ENCODE assay signal across 11 cellular contexts in the genomic region with DNA sequence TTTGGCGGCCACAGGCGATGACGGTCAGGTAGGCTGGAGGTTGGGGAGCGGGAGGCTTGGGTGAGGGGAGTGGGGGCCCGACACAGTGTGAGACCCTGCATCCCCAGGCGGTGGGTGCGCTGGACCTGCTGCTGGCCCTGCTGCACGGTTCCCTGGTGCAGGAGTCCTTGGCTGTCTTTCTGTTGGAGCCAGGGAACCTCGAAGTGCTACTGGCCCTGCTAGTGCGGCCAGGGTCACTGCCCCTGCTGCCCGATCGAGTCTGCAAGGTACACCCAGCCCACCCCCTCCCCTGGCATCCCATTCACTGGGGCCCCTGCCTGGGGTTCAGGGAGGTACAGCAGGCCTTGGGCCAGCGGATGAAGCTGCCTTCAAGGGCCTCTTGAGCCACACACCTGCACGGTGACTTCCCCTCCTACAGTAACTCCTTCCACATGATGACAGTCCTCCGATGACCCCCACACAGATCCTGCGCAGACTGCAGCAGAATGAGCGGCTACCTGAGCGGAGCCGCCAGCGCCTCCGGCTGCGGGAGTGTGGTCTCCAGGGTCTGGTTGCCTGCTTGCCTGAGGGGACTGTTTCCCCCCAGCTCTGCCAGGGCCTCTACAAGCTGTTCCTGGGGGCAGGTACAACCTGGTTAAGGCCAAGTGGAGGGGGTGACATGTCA. TPM values are rescaled to one million over a fixed set of nuclear protein-coding genes. Genes with fewer than 3 reads are reported as not detected.
DNase-seq lines count a peak whose midpoint lies in the region; ATAC-seq, FAIRE-seq and TF ChIP-seq lines count a peak whose summit lies in the region.
"Had no signal": no experiment of that assay in that cellular context is flagged by ENCODE, and none has a peak within 500 bp of the region (broad histone marks: within the 10 kb centered on the region; RNA-seq: fewer than 3 reads in every experiment).

No MANE protein-coding gene starts in this region.

- H3K27ac ChIP-seq in BLaER1 = peak overlapping the region; percentile 72; the same call in 1 of the 2 replicates
- no peak overlapping the region for H3K27ac ChIP-seq in IMR-90 (ENCODE audit: insufficient read depth, low read length)
- H3K27ac ChIP-seq in K562 (ENCODE audit: extremely low read depth, low read depth, low read length) = no peak overlapping the region
- no peak overlapping the region for H3K27ac ChIP-seq in mesendoderm (ENCODE audit: low read depth, low read length)

- H3K23ac ChIP-seq in IMR-90 (ENCODE audit: low read depth, low read length) (no peak overlapping the region), mesendoderm (ENCODE audit: low read length) (no peak overlapping the region)

- H2BK5ac ChIP-seq in IMR-90 (ENCODE audit: low read depth, low read length, poor library complexity, severe bottlenecking) (no peak overlapping the region), mesendoderm (ENCODE audit: low read length) (no peak overlapping the region)

- H3K36me3 ChIP-seq in BLaER1 (peaks cover 82% of the 10 kb centered on the region), IMR-90 (ENCODE audit: control insufficient read depth, insufficient read depth, low read length) (peaks cover 3% of the 10 kb centered on the region; the same call in 1 of the 2 replicates), K562 (ENCODE audit: control insufficient read depth, insufficient read depth, low read length) (peaks cover 98% of the 10 kb centered on the region), mesendoderm (ENCODE audit: control insufficient read depth, insufficient read depth, low read length) (no peaks in the 10 kb centered on the region)

- H3K27me3 ChIP-seq in BLaER1 (no peaks in the 10 kb centered on the region), IMR-90 (ENCODE audit: control insufficient read depth, insufficient read depth, low read length) (no peaks in the 10 kb centered on the region), K562 (ENCODE audit: control insufficient read depth in 2 of 2, insufficient read depth in 2 of 2, low read length in 2 of 2) (no peaks in the 10 kb centered on the region), mesendoderm (ENCODE audit: insufficient read depth, low read length, poor library complexity) (no peaks in the 10 kb centered on the region)

- H3K4me2 ChIP-seq in BLaER1 (peak overlapping the region; percentile 75), IMR-90 (ENCODE audit: low read depth, low read length) (no peak overlapping the region), K562 (ENCODE audit: insufficient read depth, low read length) (no peak overlapping the region), mesendoderm (ENCODE audit: low read length) (no peak overlapping the region)

- H2BK15ac ChIP-seq in IMR-90 (ENCODE audit: low read depth, low read length) = no peak overlapping the region
- H2BK15ac ChIP-seq in mesendoderm (replicated peaks; ENCODE audit: low read depth) = no peak overlapping the region

- H3K4me3 ChIP-seq in BLaER1 (no peak overlapping the region), IMR-90 (ENCODE audit: insufficient read depth, low read depth, low read length) (no peak overlapping the region), K562 (no peak overlapping the region), mesendoderm (ENCODE audit: low read length) (no peak overlapping the region)

- H3K79me1 ChIP-seq in IMR-90 (ENCODE audit: low read depth in 1 of 2, low read length in 2 of 2) = no peaks in the 10 kb centered on the region
- H3K79me1 ChIP-seq in mesendoderm (ENCODE audit: low read length) = no peaks in the 10 kb centered on the region

- TF ChIP-seq CTCF in IMR-90 (conservative IDR thresholded peaks at IDR 0.05; ENCODE audit: low read depth, low read length) (no peak), K562 (IDR thresholded peaks at IDR 0.05 in 2 of 3, conservative IDR thresholded peaks at IDR 0.05 in 1 of 3; ENCODE audit: insufficient read depth in 2 of 3, low read depth in 1 of 3, low read length in 3 of 3) (no peak)

- H2AFZ ChIP-seq in IMR-90 (replicated peaks; ENCODE audit: low read length, poor library complexity) = no peak overlapping the region
- no peak overlapping the region for H2AFZ ChIP-seq in K562 (ENCODE audit: low read depth, low read length)

- H2AK9ac ChIP-seq in IMR-90 (replicated peaks; ENCODE audit: low read depth, low read length, poor library complexity) = peak overlapping the region; percentile 37

- H4K5ac ChIP-seq in IMR-90 (ENCODE audit: low read depth, low read length) (no peak overlapping the region), mesendoderm (ENCODE audit: low read length) (no peak overlapping the region)

- H2BK20ac ChIP-seq in IMR-90 (ENCODE audit: low read depth, low read length) = no peak overlapping the region

- in situ Hi-C loops in IMR-90 (cut with MboI; ENCODE audit: low sequenced_read_pairs) = no loop called here
- in situ Hi-C loops in K562 (cut with MboI) = no loop called here

- ATAC-seq in IMR-90 (ENCODE audit: low read depth) = no peak
- ATAC-seq in K562 = no peak
- no peak for ATAC-seq in activated CD4-positive, CD25-positive, alpha-beta regulatory T cell treated with anti-CD3 and anti-CD28 coated beads, Interleukin-2, amount 50 U/mL, for 24 hours

- H3K79me2 ChIP-seq in K562 (ENCODE audit: control insufficient read depth, insufficient read depth, low read length) (no peaks in the 10 kb centered on the region), mesendoderm (ENCODE audit: control insufficient read depth, insufficient read depth, low read length) (no peaks in the 10 kb centered on the region)

- H3K9ac ChIP-seq in BLaER1 (no peak overlapping the region), IMR-90 (ENCODE audit: low read depth, low read length) (no peak overlapping the region), K562 (ENCODE audit: insufficient read depth in 1 of 2, low read depth in 2 of 2, low read length in 2 of 2) (peak overlapping the region in 1 of 2 experiments; percentile 23; a peak in 1 of 4 replicates), mesendoderm (ENCODE audit: low read length) (no peak overlapping the region)

- H3K18ac ChIP-seq in IMR-90 (ENCODE audit: low read depth, low read length) = no peak overlapping the region
- no peak overlapping the region for H3K18ac ChIP-seq in mesendoderm (ENCODE audit: low read length)

- CTCF ChIA-PET in IMR-90 (lab: Yijun Ruan, JAX) = interaction anchor here (1.0 kb wide), 1 partner anchor 76 kb away, joined by 3 read pairs; no protein-coding TSS in a partner anchor
- CTCF ChIA-PET in K562 (lab: Yijun Ruan, JAX; ENCODE audit: low intra/inter-chr PET ratio) = interaction anchor here (0.9 to 3.8 kb wide), 3 partner anchors 66 to 132 kb away, joined by 6 to 33 read pairs (median 6); no protein-coding TSS in a partner anchor

- no peak overlapping the region for H4K91ac ChIP-seq in IMR-90 (ENCODE audit: insufficient read depth, low read depth, low read length)

- H4K20me1 ChIP-seq in BLaER1 (no peaks in the 10 kb centered on the region), IMR-90 (ENCODE audit: insufficient read depth, low read length) (no peaks in the 10 kb centered on the region), K562 (replicated peaks; ENCODE audit: control insufficient read depth, insufficient read depth, low read length) (peaks cover 8% of the 10 kb centered on the region; the same call in 1 of the 2 replicates)

- TF ChIP-seq POLR2A in IMR-90 (IDR thresholded peaks at IDR 0.05; ENCODE audit: low read depth, low read length) = no peak
- TF ChIP-seq POLR2A in K562 (conservative IDR thresholded peaks at IDR 0.05) = no peak

- POLR2A ChIA-PET in IMR-90 (lab: Charles Lee; ENCODE audit: unreplicated experiment) (no interaction called here), K562 (lab: Yijun Ruan, JAX) (interaction anchor here (0.7 to 2.9 kb wide), 5 partner anchors 8 to 43 kb away, joined by 3 to 16 read pairs (median 5); a partner anchor contains a TSS)

- H3K4ac ChIP-seq in IMR-90 (ENCODE audit: low read depth, low read length) = no peak overlapping the region
- no peak overlapping the region for H3K4ac ChIP-seq in mesendoderm (ENCODE audit: low read depth, low read length)

- H3K56ac ChIP-seq in IMR-90 (ENCODE audit: extremely low read depth, insufficient read depth, low read length) (no peak overlapping the region), mesendoderm (ENCODE audit: low read length) (peak overlapping the region; percentile 49)

- DNase-seq in IMR-90 (no peak), K562 (ENCODE audit: extremely low read depth in 1 of 4, low spot score in 3 of 4) (no peak), mesendoderm (no peak), NCI-H446 treated with DMSO at 0.1 percent for 48 hours (lab: John Stamatoyannopoulos, UW) (no peak), pons (ENCODE audit: low spot score) (no peak), activated gamma-delta T cell treated with Interleukin-2 at 50 U/mL for 16 hours (no peak)
- DNase-seq: COR-L47 had no signal

- dilution Hi-C loops in IMR-90 (cut with HindIII; ENCODE audit: low sequenced_read_pairs, unreplicated experiment) = no loop called here

- H3K9me3 ChIP-seq in BLaER1 (no peaks in the 10 kb centered on the region), IMR-90 (ENCODE audit: control insufficient read depth, insufficient read depth, low read length) (no peaks in the 10 kb centered on the region), K562 (replicated peaks; ENCODE audit: control insufficient read depth, insufficient read depth, low read depth, low read length) (no peaks in the 10 kb centered on the region)

- H3K14ac ChIP-seq in IMR-90 (replicated peaks; ENCODE audit: low read depth, low read length) = no peak overlapping the region

- no peak for TF ChIP-seq RAD21 in IMR-90 (IDR thresholded peaks at IDR 0.05; ENCODE audit: low read length)
- no peak for TF ChIP-seq RAD21 in K562 (CRISPR knock-in tag; conservative IDR thresholded peaks at IDR 0.05 in 1 of 2, IDR thresholded peaks at IDR 0.05 in 1 of 2)

- H3K4me1 ChIP-seq in BLaER1 = peaks cover 45% of the 10 kb centered on the region
- peaks cover 5% of the 10 kb centered on the region; the same call in 1 of the 2 replicates for H3K4me1 ChIP-seq in IMR-90 (ENCODE audit: control insufficient read depth, insufficient read depth, low read length)
- H3K4me1 ChIP-seq in K562 (replicated peaks in 1 of 2; ENCODE audit: control insufficient read depth in 2 of 2, insufficient read depth in 2 of 2, low read length in 2 of 2) = peaks cover 0 to 64% of the 10 kb centered on the region in 2 experiments; a peak in 2 of 5 replicates
- H3K4me1 ChIP-seq in mesendoderm (ENCODE audit: control insufficient read depth, low read depth, low read length) = no peaks in the 10 kb centered on the region

- WGBS in IMR-90 (ENCODE audit: extremely low coverage in 2 of 2, insufficient read length in 1 of 2), 2 experiments = 86% methylated on average over 6 of the region's 22 CpGs; no CpG with 5 or more reads in 1 of the 2 experiments
- 88% methylated on average over 21 of the region's 22 CpGs for WGBS in K562 (ENCODE audit: insufficient coverage, low coverage, missing lambda C conversion rate)
- no CpG with 5 or more reads among the region's 22 CpGs for WGBS in mesendoderm (ENCODE audit: extremely low coverage, insufficient coverage, low lambda C conversion rate)

- H2BK120ac ChIP-seq in IMR-90 (ENCODE audit: low read depth, low read length) (no peak overlapping the region), mesendoderm (ENCODE audit: low read depth, low read length) (no peak overlapping the region)

- H3K9me1 ChIP-seq in IMR-90 (ENCODE audit: insufficient read depth, low read length) (peaks cover 6% of the 10 kb centered on the region; the same call in 1 of the 2 replicates), K562 (ENCODE audit: control insufficient read depth, insufficient read depth, low read length) (no peaks in the 10 kb centered on the region)

- intact Hi-C loops in IMR-90 (cut with micrococcal nuclease) = loop anchor here (1.0 kb wide), 2 partner anchors 76 to 294 kb away; no protein-coding TSS in a partner anchor
- intact Hi-C loops in K562 (cut with micrococcal nuclease) = loop anchor here (1.0 to 10.0 kb wide), 4 partner anchors 68 to 294 kb away; a partner anchor contains a TSS

- TF ChIP-seq EP300 in K562 (IDR thresholded peaks at IDR 0.05; ENCODE audit: low read length) = no peak

- no peak for FAIRE-seq in K562 (lab: Jason Lieb, UNC)
- FAIRE-seq: astrocyte, colon had no signal

- BruUV-seq in IMR-90 (replicated peaks; lab: Mats Ljungman, UMichigan) (no TSS peak), K562 (replicated peaks; lab: Mats Ljungman, UMichigan) (no TSS peak)

- no peak overlapping the region; the same call in 1 of the 2 replicates for H2AK5ac ChIP-seq in IMR-90 (ENCODE audit: low read depth, low read length)
- no peak overlapping the region for H2AK5ac ChIP-seq in mesendoderm (ENCODE audit: low read length)

- no peak overlapping the region for H4K8ac ChIP-seq in IMR-90 (ENCODE audit: low read depth in 2 of 2, low read length in 2 of 2)
- no peak overlapping the region for H4K8ac ChIP-seq in mesendoderm (ENCODE audit: low read depth, low read length)

RNA-seq across cellular contexts. Expression of a gene that starts 19.5 kb away (rescaled TPM):
- total RNA-seq in IMR-90 (2012; rRNA removed) (2.2 TPM in 2 replicates), K562 (2014; rRNA removed) (41.3 and 45.2 TPM in 2 replicates), K562 (2014; rRNA removed; fragmentation: Illumina TruSeq; extraction: Trizol) (12.3 and 16.0 TPM in 2 replicates), K562 (2015; rRNA removed; fragmentation: Illumina TruSeq; extraction: Trizol) (23.7 and 23.9 TPM in 2 replicates), K562 (2021) (89.3 and 114 TPM in 2 replicates)
- polyA plus RNA-seq in IMR-90 (2012; rRNA removed) (11.7 and 12.5 TPM in 2 replicates), K562 (2011; rRNA removed) (29.6 and 50.4 TPM in 2 replicates), K562 (2014; fragmentation: Illumina TruSeq; extraction: Trizol) (46.4 and 62.1 TPM in 2 replicates), K562 (2014; fragmentation: Nextera tagmentation; extraction: Ambion mirVana) (under 1 TPM; 0.06 to 0.24 TPM), K562 (2014; rRNA removed) (67.5 and 85.5 TPM in 2 replicates)
- polyA plus RNA-seq in IMR-90 (2012; cell fraction: cytosol; rRNA removed) = 5.6 and 8.2 TPM in 2 replicates
- polyA plus RNA-seq in IMR-90 (2012; cell fraction: nucleus; rRNA removed; ENCODE audit: low replicate concordance) = 80.3 and 267 TPM in 2 replicates
- total RNA-seq in K562 (2011; cell fraction: chromatin; rRNA removed; ENCODE audit: low replicate concordance) = 322 and 1,090 TPM in 2 replicates
- total RNA-seq in K562 (2011; cell fraction: nucleolus; rRNA removed) = 555 and 597 TPM in 2 replicates
- 365 and 370 TPM in 2 replicates for total RNA-seq in K562 (2011; cell fraction: nucleoplasm; rRNA removed)
- 25.6 and 45.5 TPM in 2 replicates for polyA plus RNA-seq in K562 (2011; cell fraction: cytosol; rRNA removed)
- 557 and 843 TPM in 2 replicates for polyA plus RNA-seq in K562 (2011; cell fraction: nucleus; rRNA removed)
- polyA plus RNA-seq in K562 (2012) = 66.4 and 174 TPM in 2 replicates
- 8.6 and 16.8 TPM in 2 replicates for polyA minus RNA-seq in K562 (2011; rRNA and poly(A)+ RNA removed)
- polyA minus RNA-seq in K562 (2011; cell fraction: cytosol; rRNA and poly(A)+ RNA removed) = 23.5 and 26.4 TPM in 2 replicates
- polyA minus RNA-seq in K562 (2011; cell fraction: nucleus; rRNA and poly(A)+ RNA removed) = 104 and 118 TPM in 2 replicates
- 11.0 TPM for polyA plus RNA-seq in mesendoderm (2013, experiment 1 of 2)
- polyA plus RNA-seq in mesendoderm (2013, experiment 2 of 2) = 11.0 TPM

RNA-seq across cellular contexts. Expression of a gene that starts 22.4 kb away (rescaled TPM):
- total RNA-seq in IMR-90 (2012; rRNA removed) = 15.2 and 21.7 TPM in 2 replicates
- 35.1 and 41.7 TPM in 2 replicates for polyA plus RNA-seq in IMR-90 (2012; rRNA removed)
- polyA plus RNA-seq in IMR-90 (2012; cell fraction: cytosol; rRNA removed) = 43.9 and 71.8 TPM in 2 replicates
- 52.4 and 55.2 TPM in 2 replicates for polyA plus RNA-seq in IMR-90 (2012; cell fraction: nucleus; rRNA removed; ENCODE audit: low replicate concordance)
- total RNA-seq in K562 (2011; cell fraction: chromatin; rRNA removed; ENCODE audit: low replicate concordance) = 140 and 232 TPM in 2 replicates
- total RNA-seq in K562 (2011; cell fraction: nucleolus; rRNA removed) = 143 and 148 TPM in 2 replicates
- 188 and 262 TPM in 2 replicates for total RNA-seq in K562 (2011; cell fraction: nucleoplasm; rRNA removed)
- total RNA-seq in K562 (2014; rRNA removed) = 99.0 and 101 TPM in 2 replicates
- 44.4 and 63.0 TPM in 2 replicates for total RNA-seq in K562 (2014; rRNA removed; fragmentation: Illumina TruSeq; extraction: Trizol)
- total RNA-seq in K562 (2015; rRNA removed; fragmentation: Illumina TruSeq; extraction: Trizol) = 104 and 115 TPM in 2 replicates
- 75.2 and 86.9 TPM in 2 replicates for total RNA-seq in K562 (2021)
- 47.8 and 54.0 TPM in 2 replicates for polyA plus RNA-seq in K562 (2011; rRNA removed)
- polyA plus RNA-seq in K562 (2011; cell fraction: cytosol; rRNA removed) = 53.0 and 53.5 TPM in 2 replicates
- 82.0 and 85.3 TPM in 2 replicates for polyA plus RNA-seq in K562 (2011; cell fraction: nucleus; rRNA removed)
- polyA plus RNA-seq in K562 (2012) = 77.1 and 114 TPM in 2 replicates
- polyA plus RNA-seq in K562 (2014; fragmentation: Illumina TruSeq; extraction: Trizol) = 105 and 127 TPM in 2 replicates
- polyA plus RNA-seq in K562 (2014; fragmentation: Nextera tagmentation; extraction: Ambion mirVana) = 10 to 100 TPM in 1 of 2 experiments, 1 to 10 TPM in 1; 8.9 to 20.9 TPM
- polyA plus RNA-seq in K562 (2014; rRNA removed) = 100 and 201 TPM in 2 replicates
- polyA minus RNA-seq in K562 (2011; rRNA and poly(A)+ RNA removed) = 50.3 and 53.4 TPM in 2 replicates
- polyA minus RNA-seq in K562 (2011; cell fraction: cytosol; rRNA and poly(A)+ RNA removed) = 17.4 and 21.1 TPM in 2 replicates
- polyA minus RNA-seq in K562 (2011; cell fraction: nucleus; rRNA and poly(A)+ RNA removed) = 81.3 and 87.3 TPM in 2 replicates
- 49.1 TPM for polyA plus RNA-seq in mesendoderm (2013, experiment 1 of 2)
- 48.9 TPM for polyA plus RNA-seq in mesendoderm (2013, experiment 2 of 2)
